ENCODE assay signal across 8 cellular contexts in genomic region chr11:34585870-34586654, GRCh38. TPM values are rescaled to one million over a fixed set of nuclear protein-coding genes. Genes with fewer than 3 reads are reported as not detected.
DNase-seq lines count a peak whose midpoint lies in the region; ATAC-seq, FAIRE-seq and TF ChIP-seq lines count a peak whose summit lies in the region.

No MANE protein-coding gene starts in this region.

- dilution Hi-C loops in mammary epithelial cell (cut with HindIII; ENCODE audit: low sequenced_read_pairs), result no loop called here

- TF ChIP-seq CTCF in AG10803 (conservative IDR thresholded peaks at IDR 0.05; ENCODE audit: low read length) (peak; percentile 74), mammary epithelial cell (conservative IDR thresholded peaks at IDR 0.05 in 1 of 2, IDR thresholded peaks at IDR 0.05 in 1 of 2; ENCODE audit: extremely low read depth in 1 of 2, insufficient read depth in 1 of 2, low read depth in 1 of 2, low read length in 2 of 2) (peak; percentile 52 to 70), thyroid gland (IDR thresholded peaks at IDR 0.05) (peak in 5 of 6 experiments; percentile 49 to 94 (median 73))

- 2% methylated on average over 7 of the region's 7 CpGs for WGBS in mammary epithelial cell (ENCODE audit: low coverage, missing lambda C conversion rate)
- WGBS in thyroid gland, 2 donors, result 5 to 8% methylated on average over 7 of the region's 7 CpGs

- no peak overlapping the region for H3K4me2 ChIP-seq in mammary epithelial cell (ENCODE audit: insufficient read depth, low read depth, low read length)

- H3K4me1 ChIP-seq in mammary epithelial cell (ENCODE audit: insufficient read depth, low read length) (no peaks in the 10 kb centered on the region), thyroid gland (peaks cover 0 to 6% of the 10 kb centered on the region in 2 donors)

- no peaks in the 10 kb centered on the region for H3K9me3 ChIP-seq in mammary epithelial cell (replicated peaks; ENCODE audit: insufficient read depth, low read length)
- no peaks in the 10 kb centered on the region for H3K9me3 ChIP-seq in thyroid gland

- intact Hi-C loops in mammary epithelial cell (cut with micrococcal nuclease), result loop anchor here (1.0 to 5.0 kb wide), 7 partner anchors 41 to 806 kb away; partner anchors contain the start of gene ELF5
- intact Hi-C loops in thyroid gland (cut with DNase I), result loop anchor here (10.0 kb wide), 1 partner anchor 809 kb away; no protein-coding TSS in a partner anchor

- peak overlapping the region; percentile 3; the same call in 1 of the 2 replicates for H3K4me3 ChIP-seq in AG10803 (ENCODE audit: low read length)
- no peak overlapping the region for H3K4me3 ChIP-seq in mammary epithelial cell (replicated peaks in 1 of 3; ENCODE audit: insufficient read depth in 1 of 3, low read depth in 2 of 3, low read length in 3 of 3)
- no peak overlapping the region for H3K4me3 ChIP-seq in thyroid gland (replicated peaks in 1 of 3)

- ATAC-seq in GM18502 (IDR thresholded peaks at IDR 0.05; ENCODE audit: poor library complexity, unreplicated experiment) (peak; percentile 90), HG03039 (IDR thresholded peaks at IDR 0.05; ENCODE audit: unreplicated experiment) (peak; percentile 78)

- no peaks in the 10 kb centered on the region for H3K79me2 ChIP-seq in mammary epithelial cell (ENCODE audit: insufficient read depth, low read length)

- H3K27ac ChIP-seq in mammary epithelial cell (ENCODE audit: insufficient read depth, low read depth, low read length) (no peak overlapping the region), thyroid gland (no peak overlapping the region)

- in situ Hi-C loops in mammary epithelial cell (cut with MboI; ENCODE audit: low sequenced_read_pairs in 2 of 2), result loop anchor here (5.0 kb wide), 1 partner anchor 306 kb away; no protein-coding TSS in a partner anchor

- BruUV-seq in mammary epithelial cell (replicated peaks; lab: Mats Ljungman, UMichigan), result no TSS peak

- TF ChIP-seq POLR2A in thyroid gland (IDR thresholded peaks at IDR 0.05), result no peak

- H3K9ac ChIP-seq in mammary epithelial cell (ENCODE audit: insufficient read depth, low read length), result no peak overlapping the region

- H3K36me3 ChIP-seq in mammary epithelial cell (ENCODE audit: insufficient read depth, low read length) (no peaks in the 10 kb centered on the region), thyroid gland (no peaks in the 10 kb centered on the region)

- no peaks in the 10 kb centered on the region for H4K20me1 ChIP-seq in mammary epithelial cell (ENCODE audit: insufficient read depth, low read length)

- H3K27me3 ChIP-seq in mammary epithelial cell (ENCODE audit: insufficient read depth, low read length) (no peaks in the 10 kb centered on the region), thyroid gland (no peaks in the 10 kb centered on the region)

- H2AFZ ChIP-seq in mammary epithelial cell (ENCODE audit: low read depth, low read length), result peak overlapping the region; percentile 62

- DNase-seq in AG10803 (ENCODE audit: low read depth) (peak; percentile 59), NCI-H460 (ENCODE audit: extremely low read depth, low read depth) (peak; percentile 76), mammary epithelial cell (peak; percentile 55), thyroid gland (no peak)
- DNase-seq in stimulated activated CD8-positive, alpha-beta memory T cell treated with anti-CD3 and anti-CD28 coated beads, Interleukin-4, amount 100 ng/mL, for 48 hours, result no peak

- CTCF ChIA-PET in mammary epithelial cell (lab: Charles Lee; ENCODE audit: low non-redundant PET), result interaction anchor here (0.6 to 1.1 kb wide), 8 partner anchors 40 to 385 kb away, joined by 3 to 8 read pairs (median 4); no protein-coding TSS in a partner anchor

- FAIRE-seq in islet of Langerhans (lab: Jason Lieb, UNC), result peak; percentile 94

RNA-seq across cellular contexts. Expression of gene EHF, which starts 34.8 kb away (rescaled TPM):
- total RNA-seq in NCI-H460 (2014; rRNA removed; shearing (Covaris generic)), result 0.10 and 0.20 TPM in 2 replicates
- 0.04 TPM in 1 of 2 replicates, not detected in the other for polyA plus RNA-seq in NCI-H460 (2014; cell fraction: nucleus; rRNA removed)
- 10 to 100 TPM in 1 of 2 donors, 1 to 10 TPM in 1; 9.7 to 41.9 TPM for total RNA-seq in mammary epithelial cell
- 6.4 TPM for polyA plus RNA-seq in mammary epithelial cell
- polyA minus RNA-seq in mammary epithelial cell, result 5.1 TPM
- total RNA-seq in thyroid gland, result 10 to 100 TPM in 2 of 4 donors, 1 to 10 TPM in 2; 3.8 to 13.9 (median 8.1) TPM

Comparison
In these comparisons a context has a peak if more than half of its experiments do, and no peak if none do; other contexts are left out.
1. DNase-seq: peak in AG10803 (single experiment), NCI-H460 (single experiment) and mammary epithelial cell (single experiment); none in thyroid gland (0 of 2) and stimulated activated CD8-positive, alpha-beta memory T cell treated with anti-CD3 and anti-CD28 coated beads, Interleukin-4, amount 100 ng/mL, for 48 hours (single experiment).
2. Peak in every context shown above with its lines, with median percentiles within 50 percentile points of each other: CTCF ChIP-seq.